ENCODE assay signal across 8 cellular contexts in the genomic region with DNA sequence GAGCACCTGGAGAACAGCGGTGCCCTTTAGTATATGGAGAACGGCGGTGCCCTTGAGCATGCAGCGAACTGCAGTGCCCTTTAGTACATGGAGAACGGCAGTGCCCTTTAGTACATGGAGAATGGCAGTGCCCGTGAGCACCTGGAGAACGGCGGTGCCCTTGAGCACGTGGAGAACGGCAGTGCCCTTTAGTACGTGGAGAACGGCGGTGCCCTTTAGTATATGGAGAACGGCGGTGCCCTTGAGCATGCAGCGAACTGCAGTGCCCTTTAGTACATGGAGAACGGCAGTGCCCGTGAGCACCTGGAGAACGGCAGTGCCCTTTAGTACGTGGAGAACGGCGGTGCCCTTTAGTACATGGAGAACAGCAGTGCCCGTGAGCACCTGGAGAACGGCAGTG.
A peak's percentile ranks its signal among the peaks of the same experiment; 100 is the strongest.
DNase-seq lines count a peak whose midpoint lies in the region; ATAC-seq, FAIRE-seq and TF ChIP-seq lines count a peak whose summit lies in the region.
"Not testable (repeated sequence)": the region's sequence is repeated elsewhere in the genome, so short reads cannot be mapped to it uniquely, and the experiment has no call there.

No MANE protein-coding gene starts in this region.

- H3K9me3 Mint-ChIP-seq in activated naive CD4-positive, alpha-beta T cell treated with anti-CD3 and anti-CD28 coated beads, Interleukin-2, amount 10 ng/mL, durations not matched to agents 7 days and 5 days; natural killer cell treated with Interleukin-12 subunit alpha and Interleukin-12 subunit beta and Interleukin-15 and Interleukin-18, amount 100 ng/mL, for 72 hours; type B pancreatic cell: not testable (repeated sequence)

- not testable (repeated sequence) for H3K36me3 ChIP-seq in ovary, sigmoid colon

- 95% methylated on average over 24 of the region's 24 CpGs for WGBS in right cardiac atrium
- WGBS in ovary, 3 donors = 91 to 92% (median 92%) methylated on average over 24 of the region's 24 CpGs
- WGBS in sigmoid colon, 2 donors = 92 to 95% methylated on average over 24 of the region's 24 CpGs

- not testable (repeated sequence) for H3K4me3 Mint-ChIP-seq in activated naive CD4-positive, alpha-beta T cell treated with anti-CD3 and anti-CD28 coated beads, Interleukin-2, amount 10 ng/mL, durations not matched to agents 7 days and 5 days; natural killer cell treated with Interleukin-12 subunit alpha and Interleukin-12 subunit beta and Interleukin-15 and Interleukin-18, amount 100 ng/mL, for 72 hours; type B pancreatic cell

- H3K27me3 ChIP-seq in right cardiac atrium (ENCODE audit: control insufficient read depth, insufficient read depth); ovary; sigmoid colon: not testable (repeated sequence)

- H3K9me3 ChIP-seq in right cardiac atrium (ENCODE audit: control insufficient read depth, low read length); ovary; sigmoid colon: not testable (repeated sequence)

- TF ChIP-seq CTCF in ovary (IDR thresholded peaks at IDR 0.05); sigmoid colon (IDR thresholded peaks at IDR 0.05); type B pancreatic cell (conservative IDR thresholded peaks at IDR 0.05): not testable (repeated sequence)

- not testable (repeated sequence) for H3K27ac Mint-ChIP-seq in activated naive CD4-positive, alpha-beta T cell treated with anti-CD3 and anti-CD28 coated beads, Interleukin-2, amount 10 ng/mL, durations not matched to agents 7 days and 5 days; natural killer cell treated with Interleukin-12 subunit alpha and Interleukin-12 subunit beta and Interleukin-15 and Interleukin-18, amount 100 ng/mL, for 72 hours; type B pancreatic cell

- CTCF ChIA-PET in activated naive CD4-positive, alpha-beta T cell treated with anti-CD3 and anti-CD28 coated beads, Interleukin-2, amount 10 ng/mL, durations not matched to agents 7 days and 5 days (lab: Charles Lee) = not testable (repeated sequence)

- not testable (repeated sequence) for H3K4me1 Mint-ChIP-seq in activated naive CD4-positive, alpha-beta T cell treated with anti-CD3 and anti-CD28 coated beads, Interleukin-2, amount 10 ng/mL, durations not matched to agents 7 days and 5 days; type B pancreatic cell (ENCODE audit: unreplicated experiment)
- H3K4me1 Mint-ChIP-seq in natural killer cell treated with Interleukin-12 subunit alpha and Interleukin-12 subunit beta and Interleukin-15 and Interleukin-18, amount 100 ng/mL, for 72 hours (ENCODE audit: low read depth in 2 of 2) = peaks cover 0 to 16% of the 10 kb centered on the region in 2 donors

- not testable (repeated sequence) for TF ChIP-seq EP300 in ovary (IDR thresholded peaks at IDR 0.05); sigmoid colon (IDR thresholded peaks at IDR 0.05)

- H3K36me3 Mint-ChIP-seq in activated naive CD4-positive, alpha-beta T cell treated with anti-CD3 and anti-CD28 coated beads, Interleukin-2, amount 10 ng/mL, durations not matched to agents 7 days and 5 days; natural killer cell treated with Interleukin-12 subunit alpha and Interleukin-12 subunit beta and Interleukin-15 and Interleukin-18, amount 100 ng/mL, for 72 hours; type B pancreatic cell: not testable (repeated sequence)

- not testable (repeated sequence) for H3K4me1 ChIP-seq in right cardiac atrium (ENCODE audit: control insufficient read depth, insufficient read depth, low read length); ovary (ENCODE audit: insufficient read depth)
- H3K4me1 ChIP-seq in sigmoid colon = peaks cover 0 to 11% (median 0%) of the 10 kb centered on the region in 4 donors

- not testable (repeated sequence) for H3K4me3 ChIP-seq in right cardiac atrium (ENCODE audit: low read length); ovary; sigmoid colon

- TF ChIP-seq POLR2A in ovary (IDR thresholded peaks at IDR 0.05); sigmoid colon (IDR thresholded peaks at IDR 0.05): not testable (repeated sequence)

- not testable (repeated sequence) for ATAC-seq in right cardiac atrium; natural killer cell treated with Interleukin-12 subunit alpha and Interleukin-12 subunit beta and Interleukin-15 and Interleukin-18, amount 100 ng/mL, for 72 hours

- intact Hi-C loops in right cardiac atrium (cut with DNase I); ovary (cut with DNase I); sigmoid colon (cut with DNase I): not testable (repeated sequence)

- peaks cover 12% of the 10 kb centered on the region for H3K27me3 Mint-ChIP-seq in activated naive CD4-positive, alpha-beta T cell treated with anti-CD3 and anti-CD28 coated beads, Interleukin-2, amount 10 ng/mL, durations not matched to agents 7 days and 5 days
- not testable (repeated sequence) for H3K27me3 Mint-ChIP-seq in natural killer cell treated with Interleukin-12 subunit alpha and Interleukin-12 subunit beta and Interleukin-15 and Interleukin-18, amount 100 ng/mL, for 72 hours; type B pancreatic cell

- FAIRE-seq in urothelium cell line (lab: Jason Lieb, UNC) = peak; percentile 89

- not testable (repeated sequence) for H3K27ac ChIP-seq in right cardiac atrium (ENCODE audit: low read length); ovary; sigmoid colon

- DNase-seq in activated CD8-positive, alpha-beta memory T cell treated with anti-CD3 and anti-CD28 coated beads for 24 hours = peak; percentile 19
- DNase-seq in activated naive CD4-positive, alpha-beta T cell treated with anti-CD3 and anti-CD28 coated beads, Interleukin-2, amount 10 ng/mL, durations not matched to agents 7 days and 5 days = peak; percentile 10
- peak in 2 of 3 donors; percentile 13 for DNase-seq in right cardiac atrium
- peak; percentile 16 for DNase-seq in natural killer cell treated with Interleukin-12 subunit alpha and Interleukin-12 subunit beta and Interleukin-15 and Interleukin-18, amount 100 ng/mL, for 72 hours (ENCODE audit: low spot score)
- peak in 3 of 5 donors; percentile 3 to 20 (median 4) for DNase-seq in ovary
- peak; percentile 2 for DNase-seq in sigmoid colon
- peak; percentile 32 for DNase-seq in type B pancreatic cell (ENCODE audit: extremely low spot score, unreplicated experiment)
- not testable (repeated sequence) for DNase-seq in urothelium cell line (ENCODE audit: low spot score)
